In genomic region chr4:114495471-114495928, GRCh38 we compare ENCODE assay signal across 1 cellular context.
TF ChIP-seq lines count a peak whose summit lies in the region.

No MANE protein-coding gene starts in this region.

TF ChIP-seq in H1, 55 proteins besides CTCF, POLR2A, EP300 and RAD21:
- TF ChIP-seq JUND (IDR thresholded peaks at IDR 0.05; ENCODE audit: low read length) (no peak), MAX (IDR thresholded peaks at IDR 0.05) (peak; percentile 94), ASH2L (IDR thresholded peaks at IDR 0.05; ENCODE audit: low read length) (no peak), YY1 (IDR thresholded peaks at IDR 0.05; ENCODE audit: low read depth, low read length) (peak; percentile 89), RFX5 (IDR thresholded peaks at IDR 0.05; ENCODE audit: borderline replicate concordance, low read depth, low read length) (no peak), SIN3A (conservative IDR thresholded peaks at IDR 0.05 in 1 of 2, IDR thresholded peaks at IDR 0.05 in 1 of 2; ENCODE audit: low read depth in 1 of 2, low read length in 2 of 2) (no peak), CBX8 (IDR thresholded peaks at IDR 0.05; ENCODE audit: borderline replicate concordance, low read depth, low read length) (no peak), NRF1 (IDR thresholded peaks at IDR 0.05; ENCODE audit: low read depth, low read length) (no peak), GABPA (IDR thresholded peaks at IDR 0.05; ENCODE audit: borderline replicate concordance, insufficient read depth, low read length) (no peak), NANOG (IDR thresholded peaks at IDR 0.05; ENCODE audit: insufficient read depth, low read depth, low read length, poor library complexity, severe bottlenecking) (peak; percentile 96), CEBPB (IDR thresholded peaks at IDR 0.05; ENCODE audit: low read depth, low read length) (no peak), BRCA1 (IDR thresholded peaks at IDR 0.05; ENCODE audit: low read depth, low read length) (no peak), FOSL1 (IDR thresholded peaks at IDR 0.05; ENCODE audit: insufficient read depth, low read depth, low read length) (no peak), SP4 (IDR thresholded peaks at IDR 0.05; ENCODE audit: low read length) (no peak), TBP (IDR thresholded peaks at IDR 0.05; ENCODE audit: low read depth, low read length) (peak; percentile 91), KDM1A (IDR thresholded peaks at IDR 0.05; ENCODE audit: borderline replicate concordance, low read length) (no peak), HDAC2 (IDR thresholded peaks at IDR 0.05; ENCODE audit: borderline replicate concordance in 1 of 2, low read depth in 2 of 2, low read length in 2 of 2) (0 out of 4 replicates have a peak, but pooled peaks of 1 of the 2 experiments have one; percentile 42), CHD2 (IDR thresholded peaks at IDR 0.05; ENCODE audit: low read length) (no peak), USF2 (IDR thresholded peaks at IDR 0.05; ENCODE audit: low read length) (no peak), TEAD4 (IDR thresholded peaks at IDR 0.05; ENCODE audit: low read depth, low read length) (peak; percentile 94), POU5F1 (IDR thresholded peaks at IDR 0.05; ENCODE audit: low read depth, low read length) (peak; percentile 87), ZNF274 (IDR thresholded peaks at IDR 0.05; ENCODE audit: borderline replicate concordance, extremely low read depth, low read length) (no peak), EGR1 (IDR thresholded peaks at IDR 0.05; ENCODE audit: borderline replicate concordance, low read depth, low read length) (no peak), KDM5A (IDR thresholded peaks at IDR 0.05; ENCODE audit: low read length) (no peak), TAF1 (IDR thresholded peaks at IDR 0.05; ENCODE audit: low read depth, low read length) (0 out of 2 replicates have a peak, but pooled peaks have one; percentile 27), ATF3 (IDR thresholded peaks at IDR 0.05; ENCODE audit: insufficient read depth, low read depth, low read length) (no peak), SIRT6 (IDR thresholded peaks at IDR 0.05; ENCODE audit: low read length) (no peak), BACH1 (IDR thresholded peaks at IDR 0.05; ENCODE audit: low read length) (no peak), JUN (IDR thresholded peaks at IDR 0.05; ENCODE audit: low read depth, low read length) (0 out of 2 replicates have a peak, but pooled peaks have one; percentile 16), GTF2F1 (IDR thresholded peaks at IDR 0.05; ENCODE audit: borderline replicate concordance, low read depth, low read length) (no peak), MAFK (IDR thresholded peaks at IDR 0.05; ENCODE audit: low read depth, low read length) (no peak), CREB1 (IDR thresholded peaks at IDR 0.05) (no peak), SRF (IDR thresholded peaks at IDR 0.05; ENCODE audit: low read depth, low read length) (no peak), SUZ12 (IDR thresholded peaks at IDR 0.05; ENCODE audit: low read length) (no peak), RNF2 (IDR thresholded peaks at IDR 0.05; ENCODE audit: borderline replicate concordance, low read depth, low read length, missing control alignments, poor library complexity, severe bottlenecking) (no peak), PHF8 (conservative IDR thresholded peaks at IDR 0.05; ENCODE audit: low read depth, low read length) (no peak), SP2 (IDR thresholded peaks at IDR 0.05; ENCODE audit: low read length) (no peak), EZH2 (IDR thresholded peaks at IDR 0.05; ENCODE audit: low read depth, low read length, severe bottlenecking) (no peak), HDAC6 (IDR thresholded peaks at IDR 0.05; ENCODE audit: low read depth, low read length) (no peak), POLR2AphosphoS5 (IDR thresholded peaks at IDR 0.05; ENCODE audit: low read depth, low read length) (no peak), CBX5 (IDR thresholded peaks at IDR 0.05; ENCODE audit: low read depth, low read length) (no peak), TCF12 (IDR thresholded peaks at IDR 0.05; ENCODE audit: low read depth, low read length) (0 out of 2 replicates have a peak, but pooled peaks have one; percentile 50), RBBP5 (IDR thresholded peaks at IDR 0.05; ENCODE audit: borderline replicate concordance, low read depth, low read length) (no peak), TAF7 (optimal IDR thresholded peaks at IDR 0.05; ENCODE audit: borderline replicate concordance, low read depth, low read length) (no peak), E2F6 (IDR thresholded peaks at IDR 0.05) (peak; percentile 73), BCL11A (IDR thresholded peaks at IDR 0.05; ENCODE audit: low read depth in 2 of 2, low read length in 2 of 2) (no peak), SP1 (IDR thresholded peaks at IDR 0.05; ENCODE audit: low read depth, low read length) (peak; percentile 81), CHD7 (IDR thresholded peaks at IDR 0.05; ENCODE audit: insufficient replicate concordance, low read length) (peak; percentile 20), CHD1 (IDR thresholded peaks at IDR 0.05; ENCODE audit: low read depth, low read length) (no peak), ATF2 (IDR thresholded peaks at IDR 0.05; ENCODE audit: low read length) (no peak), CTBP2 (IDR thresholded peaks at IDR 0.05; ENCODE audit: borderline replicate concordance, insufficient read depth, insufficient read length, low read length) (no peak), SIX5 (IDR thresholded peaks at IDR 0.05; ENCODE audit: low read depth, low read length) (no peak), SAP30 (IDR thresholded peaks at IDR 0.05; ENCODE audit: insufficient read depth, insufficient replicate concordance, low read length) (no peak), RXRA (IDR thresholded peaks at IDR 0.05; ENCODE audit: insufficient read depth, low read depth, low read length) (no peak), KDM4A (IDR thresholded peaks at IDR 0.05; ENCODE audit: low read depth, low read length, severe bottlenecking) (no peak)
